1 cellular context compared by ENCODE assay signal in genomic region chr7:2059964-2060700, GRCh38.
TF ChIP-seq lines count a peak whose summit lies in the region.

No MANE protein-coding gene starts in this region.

TF ChIP-seq in K562, 482 proteins besides CTCF, POLR2A, EP300 and RAD21 (continued from another document and continues in another):
- TF ChIP-seq, protein P1, sequence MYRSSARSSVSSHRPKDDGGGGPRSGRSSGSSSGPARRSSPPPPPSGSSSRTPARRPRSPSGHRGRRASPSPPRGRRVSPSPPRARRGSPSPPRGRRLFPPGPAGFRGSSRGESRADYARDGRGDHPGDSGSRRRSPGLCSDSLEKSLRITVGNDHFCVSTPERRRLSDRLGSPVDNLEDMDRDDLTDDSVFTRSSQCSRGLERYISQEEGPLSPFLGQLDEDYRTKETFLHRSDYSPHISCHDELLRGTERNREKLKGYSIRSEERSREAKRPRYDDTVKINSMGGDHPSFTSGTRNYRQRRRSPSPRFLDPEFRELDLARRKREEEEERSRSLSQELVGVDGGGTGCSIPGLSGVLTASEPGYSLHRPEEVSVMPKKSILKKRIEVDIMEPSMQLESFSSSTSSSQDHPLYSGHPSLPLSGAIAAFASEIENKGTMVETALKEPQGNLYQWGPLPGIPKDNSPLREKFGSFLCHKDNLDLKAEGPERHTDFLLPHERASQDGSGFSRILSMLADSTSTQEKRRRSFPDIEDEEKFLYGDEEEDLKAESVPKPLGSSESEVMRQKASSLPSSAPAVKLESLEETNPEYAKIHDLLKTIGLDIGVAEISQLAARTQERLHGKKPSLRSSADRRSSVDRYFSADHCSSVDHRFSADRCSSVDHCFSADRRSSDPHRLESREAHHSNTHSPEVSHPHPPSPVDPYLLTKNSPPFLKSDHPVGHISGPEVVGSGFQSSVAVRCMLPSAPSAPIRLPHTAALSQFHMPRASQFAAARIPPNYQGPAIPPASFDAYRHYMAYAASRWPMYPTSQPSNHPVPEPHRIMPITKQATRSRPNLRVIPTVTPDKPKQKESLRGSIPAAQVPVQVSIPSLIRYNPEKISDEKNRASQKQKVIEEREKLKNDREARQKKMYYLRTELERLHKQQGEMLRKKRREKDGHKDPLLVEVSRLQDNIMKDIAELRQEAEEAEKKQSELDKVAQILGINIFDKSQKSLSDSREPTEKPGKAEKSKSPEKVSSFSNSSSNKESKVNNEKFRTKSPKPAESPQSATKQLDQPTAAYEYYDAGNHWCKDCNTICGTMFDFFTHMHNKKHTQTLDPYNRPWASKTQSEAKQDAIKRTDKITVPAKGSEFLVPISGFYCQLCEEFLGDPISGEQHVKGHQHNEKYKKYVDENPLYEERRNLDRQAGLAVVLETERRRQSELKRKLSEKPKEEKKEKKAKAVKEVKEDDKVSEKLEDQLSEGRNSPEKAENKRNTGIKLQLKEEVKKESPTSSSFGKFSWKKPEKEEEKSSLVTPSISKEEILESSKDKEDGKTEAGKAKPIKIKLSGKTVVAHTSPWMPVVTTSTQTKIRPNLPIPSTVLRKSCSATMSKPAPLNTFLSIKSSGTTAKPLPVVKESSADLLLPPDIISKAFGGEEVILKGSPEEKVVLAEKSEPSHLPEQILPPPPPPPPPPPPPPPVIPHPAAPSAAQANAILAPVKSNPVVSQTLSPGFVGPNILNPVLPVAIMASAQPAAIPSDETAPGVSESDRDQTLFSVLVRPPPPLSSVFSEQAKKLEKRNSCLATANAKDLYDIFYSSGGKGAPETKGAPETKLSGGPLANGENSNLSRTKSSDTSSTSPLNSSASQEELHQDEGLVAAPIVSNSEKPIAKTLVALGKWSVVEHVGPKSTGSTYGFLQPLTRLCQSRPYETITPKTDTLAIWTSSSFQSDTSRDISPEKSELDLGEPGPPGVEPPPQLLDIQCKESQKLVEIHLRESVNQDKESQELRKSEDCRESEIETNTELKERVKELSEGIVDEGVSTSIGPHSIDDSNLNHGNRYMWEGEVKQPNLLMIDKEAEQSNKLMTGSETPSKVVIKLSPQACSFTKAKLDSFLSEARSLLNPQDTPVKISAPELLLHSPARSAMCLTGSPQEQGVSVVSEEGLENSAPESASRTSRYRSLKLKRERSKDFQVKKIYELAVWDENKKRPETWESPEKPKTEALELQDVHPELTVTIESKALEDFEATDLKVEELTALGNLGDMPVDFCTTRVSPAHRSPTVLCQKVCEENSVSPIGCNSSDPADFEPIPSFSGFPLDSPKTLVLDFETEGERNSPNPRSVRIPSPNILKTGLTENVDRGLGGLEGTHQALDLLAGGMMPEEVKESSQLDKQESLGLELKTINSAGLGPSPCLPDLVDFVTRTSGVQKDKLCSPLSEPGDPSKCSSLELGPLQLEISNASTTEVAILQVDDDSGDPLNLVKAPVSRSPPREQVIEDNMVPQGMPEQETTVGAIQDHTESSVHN (IDR thresholded peaks at IDR 0.05; ENCODE audit: borderline replicate concordance in 1 of 2, low read depth in 1 of 2): no peak
- TF ChIP-seq ZBTB26 (CRISPR knock-in tag; IDR thresholded peaks at IDR 0.05): no peak
- TF ChIP-seq STAT5A (IDR thresholded peaks at IDR 0.05; ENCODE audit: borderline replicate concordance, low read length): no peak
- no peak for TF ChIP-seq ZNF79 (CRISPR knock-in tag; IDR thresholded peaks at IDR 0.05; ENCODE audit: low read depth)
- no peak for TF ChIP-seq NR2F6 (CRISPR knock-in tag; IDR thresholded peaks at IDR 0.05)
- TF ChIP-seq NFE2L1 (tag; IDR thresholded peaks at IDR 0.05; ENCODE audit: borderline replicate concordance, low read depth): no peak
- TF ChIP-seq PATZ1 (CRISPR knock-in tag; IDR thresholded peaks at IDR 0.05; ENCODE audit: borderline replicate concordance): no peak
- no peak for TF ChIP-seq ZFP30 (CRISPR knock-in tag; IDR thresholded peaks at IDR 0.05; ENCODE audit: borderline replicate concordance)
- no peak for TF ChIP-seq HDAC2 (IDR thresholded peaks at IDR 0.05)
- TF ChIP-seq SREBF2 (CRISPR knock-in tag; IDR thresholded peaks at IDR 0.05): no peak
- no peak for TF ChIP-seq LCOR (CRISPR knock-in tag; IDR thresholded peaks at IDR 0.05)
- peak; percentile 76 for TF ChIP-seq ZEB2 (IDR thresholded peaks at IDR 0.05)
- TF ChIP-seq AFF1 (IDR thresholded peaks at IDR 0.05; ENCODE audit: low read depth in 1 of 2, partially characterized antibody in 2 of 2): peak in 1 of 2 experiments; percentile 38
- TF ChIP-seq, protein P2, sequence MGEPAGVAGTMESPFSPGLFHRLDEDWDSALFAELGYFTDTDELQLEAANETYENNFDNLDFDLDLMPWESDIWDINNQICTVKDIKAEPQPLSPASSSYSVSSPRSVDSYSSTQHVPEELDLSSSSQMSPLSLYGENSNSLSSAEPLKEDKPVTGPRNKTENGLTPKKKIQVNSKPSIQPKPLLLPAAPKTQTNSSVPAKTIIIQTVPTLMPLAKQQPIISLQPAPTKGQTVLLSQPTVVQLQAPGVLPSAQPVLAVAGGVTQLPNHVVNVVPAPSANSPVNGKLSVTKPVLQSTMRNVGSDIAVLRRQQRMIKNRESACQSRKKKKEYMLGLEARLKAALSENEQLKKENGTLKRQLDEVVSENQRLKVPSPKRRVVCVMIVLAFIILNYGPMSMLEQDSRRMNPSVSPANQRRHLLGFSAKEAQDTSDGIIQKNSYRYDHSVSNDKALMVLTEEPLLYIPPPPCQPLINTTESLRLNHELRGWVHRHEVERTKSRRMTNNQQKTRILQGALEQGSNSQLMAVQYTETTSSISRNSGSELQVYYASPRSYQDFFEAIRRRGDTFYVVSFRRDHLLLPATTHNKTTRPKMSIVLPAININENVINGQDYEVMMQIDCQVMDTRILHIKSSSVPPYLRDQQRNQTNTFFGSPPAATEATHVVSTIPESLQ (CRISPR knock-in tag; IDR thresholded peaks at IDR 0.05): no peak
- no peak for TF ChIP-seq RBBP5 (IDR thresholded peaks at IDR 0.05; ENCODE audit: borderline replicate concordance, insufficient read depth, low read length, poor library complexity, severe bottlenecking)
- TF ChIP-seq EHMT2 (IDR thresholded peaks at IDR 0.05): no peak
- peak in 1 of 2 experiments; percentile 88; a peak in 2 of 3 replicates for TF ChIP-seq CBX3 (IDR thresholded peaks at IDR 0.05; ENCODE audit: borderline replicate concordance in 1 of 2, low read length in 2 of 2)
- TF ChIP-seq GATAD2B (IDR thresholded peaks at IDR 0.05; ENCODE audit: borderline replicate concordance): no peak
- no peak for TF ChIP-seq SRSF1 (IDR thresholded peaks at IDR 0.05; ENCODE audit: low read depth, low read length)
- peak; percentile 39 to 76; a peak in 2 of 4 replicates for TF ChIP-seq TRIM24 (IDR thresholded peaks at IDR 0.05)
- TF ChIP-seq ZNF445 (CRISPR knock-in tag; IDR thresholded peaks at IDR 0.05; ENCODE audit: low read depth): peak; percentile 98
- TF ChIP-seq TGIF2 (CRISPR knock-in tag; IDR thresholded peaks at IDR 0.05): no peak
- TF ChIP-seq HNRNPH1 (optimal IDR thresholded peaks at IDR 0.05; ENCODE audit: low read depth, low read length): no peak
- TF ChIP-seq NFXL1 (CRISPR knock-in tag; IDR thresholded peaks at IDR 0.05): no peak
- TF ChIP-seq, protein P3, sequence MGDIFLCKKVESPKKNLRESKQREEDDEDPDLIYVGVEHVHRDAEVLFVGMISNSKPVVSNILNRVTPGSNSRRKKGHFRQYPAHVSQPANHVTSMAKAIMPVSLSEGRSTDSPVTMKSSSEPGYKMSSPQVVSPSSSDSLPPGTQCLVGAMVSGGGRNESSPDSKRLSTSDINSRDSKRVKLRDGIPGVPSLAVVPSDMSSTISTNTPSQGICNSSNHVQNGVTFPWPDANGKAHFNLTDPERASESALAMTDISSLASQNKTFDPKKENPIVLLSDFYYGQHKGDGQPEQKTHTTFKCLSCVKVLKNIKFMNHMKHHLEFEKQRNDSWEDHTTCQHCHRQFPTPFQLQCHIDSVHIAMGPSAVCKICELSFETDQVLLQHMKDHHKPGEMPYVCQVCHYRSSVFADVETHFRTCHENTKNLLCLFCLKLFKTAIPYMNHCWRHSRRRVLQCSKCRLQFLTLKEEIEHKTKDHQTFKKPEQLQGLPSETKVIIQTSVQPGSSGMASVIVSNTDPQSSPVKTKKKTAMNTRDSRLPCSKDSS (IDR thresholded peaks at IDR 0.05; ENCODE audit: low read depth, partially characterized antibody): peak; percentile 92
- TF ChIP-seq KHSRP (IDR thresholded peaks at IDR 0.05): no peak
- TF ChIP-seq CBX5 (IDR thresholded peaks at IDR 0.05; ENCODE audit: borderline replicate concordance, low read depth): peak; percentile 81
- TF ChIP-seq MCM5 (IDR thresholded peaks at IDR 0.05; ENCODE audit: low read depth): no peak
- TF ChIP-seq ZBTB7A (IDR thresholded peaks at IDR 0.05; ENCODE audit: borderline replicate concordance, control insufficient read depth, low read depth, low read length): no peak
- TF ChIP-seq ZFPM2 (CRISPR knock-in tag; IDR thresholded peaks at IDR 0.05): no peak
- TF ChIP-seq BRD4 (IDR thresholded peaks at IDR 0.05): no peak
- TF ChIP-seq ZNF766 (CRISPR knock-in tag; conservative IDR thresholded peaks at IDR 0.05): no peak
- TF ChIP-seq MCM7 (IDR thresholded peaks at IDR 0.05): no peak
- TF ChIP-seq, protein P4, sequence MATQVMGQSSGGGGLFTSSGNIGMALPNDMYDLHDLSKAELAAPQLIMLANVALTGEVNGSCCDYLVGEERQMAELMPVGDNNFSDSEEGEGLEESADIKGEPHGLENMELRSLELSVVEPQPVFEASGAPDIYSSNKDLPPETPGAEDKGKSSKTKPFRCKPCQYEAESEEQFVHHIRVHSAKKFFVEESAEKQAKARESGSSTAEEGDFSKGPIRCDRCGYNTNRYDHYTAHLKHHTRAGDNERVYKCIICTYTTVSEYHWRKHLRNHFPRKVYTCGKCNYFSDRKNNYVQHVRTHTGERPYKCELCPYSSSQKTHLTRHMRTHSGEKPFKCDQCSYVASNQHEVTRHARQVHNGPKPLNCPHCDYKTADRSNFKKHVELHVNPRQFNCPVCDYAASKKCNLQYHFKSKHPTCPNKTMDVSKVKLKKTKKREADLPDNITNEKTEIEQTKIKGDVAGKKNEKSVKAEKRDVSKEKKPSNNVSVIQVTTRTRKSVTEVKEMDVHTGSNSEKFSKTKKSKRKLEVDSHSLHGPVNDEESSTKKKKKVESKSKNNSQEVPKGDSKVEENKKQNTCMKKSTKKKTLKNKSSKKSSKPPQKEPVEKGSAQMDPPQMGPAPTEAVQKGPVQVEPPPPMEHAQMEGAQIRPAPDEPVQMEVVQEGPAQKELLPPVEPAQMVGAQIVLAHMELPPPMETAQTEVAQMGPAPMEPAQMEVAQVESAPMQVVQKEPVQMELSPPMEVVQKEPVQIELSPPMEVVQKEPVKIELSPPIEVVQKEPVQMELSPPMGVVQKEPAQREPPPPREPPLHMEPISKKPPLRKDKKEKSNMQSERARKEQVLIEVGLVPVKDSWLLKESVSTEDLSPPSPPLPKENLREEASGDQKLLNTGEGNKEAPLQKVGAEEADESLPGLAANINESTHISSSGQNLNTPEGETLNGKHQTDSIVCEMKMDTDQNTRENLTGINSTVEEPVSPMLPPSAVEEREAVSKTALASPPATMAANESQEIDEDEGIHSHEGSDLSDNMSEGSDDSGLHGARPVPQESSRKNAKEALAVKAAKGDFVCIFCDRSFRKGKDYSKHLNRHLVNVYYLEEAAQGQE (CRISPR knock-in tag; IDR thresholded peaks at IDR 0.05; ENCODE audit: low read depth): no peak
- no peak for TF ChIP-seq BMI1 (IDR thresholded peaks at IDR 0.05; ENCODE audit: low read length)
- TF ChIP-seq SOX6 (IDR thresholded peaks at IDR 0.05): no peak
